In genomic region chr12:131603106-131604033, GRCh38 we compare ENCODE assay signal across 13 cellular contexts.
DNase-seq lines count a peak whose midpoint lies in the region; ATAC-seq and TF ChIP-seq lines count a peak whose summit lies in the region.
"Had no signal": no experiment of that assay in that cellular context is flagged by ENCODE, and none has a peak within 500 bp of the region (broad histone marks: within the 10 kb centered on the region; RNA-seq: fewer than 3 reads in every experiment).

No MANE protein-coding gene starts in this region.

- peak; percentile 36 for DNase-seq in activated CD4-positive, alpha-beta T cell treated with anti-CD3 and anti-CD28 coated beads for 48 hours
- DNase-seq in activated CD4-positive, alpha-beta T cell treated with anti-CD3 and anti-CD28 coated beads, Interleukin-2, amount 50 U/mL, for 4 hours: no peak
- DNase-seq in KBM-7: peak; percentile 32
- DNase-seq in activated CD8-positive, alpha-beta T cell treated with anti-CD3 and anti-CD28 coated beads for 36 hours: no peak
- DNase-seq in naive thymus-derived CD8-positive, alpha-beta T cell: no peak
- no peak for DNase-seq in NCI-H128 (lab: John Stamatoyannopoulos, UW; ENCODE audit: unreplicated experiment)
- no peak for DNase-seq in SHP77 treated with DMSO at 0.1 percent for 48 hours (lab: John Stamatoyannopoulos, UW)
- DNase-seq in mesothelial cell of epicardium (ENCODE audit: low spot score in 2 of 2, unreplicated experiment in 2 of 2): no peak
- DNase-seq: kidney; NCI-H1105; NCI-H510A treated with DMSO at 0.1 percent for 48 hours; stimulated activated CD4-positive, alpha-beta T cell treated with anti-CD3 and anti-CD28 coated beads, Interleukin-15, amount 100 ng/mL, for 24 hours; trophoblast cell had no signal

- no peaks in the 10 kb centered on the region for H3K36me3 Mint-ChIP-seq in activated CD8-positive, alpha-beta T cell treated with anti-CD3 and anti-CD28 coated beads for 36 hours (ENCODE audit: low read depth)
- peaks cover 0 to 4% (median 0%) of the 10 kb centered on the region in 3 donors for H3K36me3 Mint-ChIP-seq in naive thymus-derived CD8-positive, alpha-beta T cell
- no peaks in the 10 kb centered on the region for H3K36me3 Mint-ChIP-seq in mesothelial cell of epicardium

- in situ Hi-C loops in KBM-7 (cut with MboI; ENCODE audit: low pct_unique_long_range_greater_than_20kb, low sequenced_read_pairs): no loop called here

- no peaks in the 10 kb centered on the region for H3K9me3 Mint-ChIP-seq in activated CD8-positive, alpha-beta T cell treated with anti-CD3 and anti-CD28 coated beads for 36 hours
- peaks cover 0 to 2% (median 0%) of the 10 kb centered on the region in 9 donors for H3K9me3 Mint-ChIP-seq in naive thymus-derived CD8-positive, alpha-beta T cell
- no peaks in the 10 kb centered on the region for H3K9me3 Mint-ChIP-seq in mesothelial cell of epicardium

- peaks cover 47% of the 10 kb centered on the region for H3K4me1 Mint-ChIP-seq in activated CD8-positive, alpha-beta T cell treated with anti-CD3 and anti-CD28 coated beads for 36 hours (ENCODE audit: low read depth)
- peaks cover 15 to 66% (median 54%) of the 10 kb centered on the region in 4 donors for H3K4me1 Mint-ChIP-seq in naive thymus-derived CD8-positive, alpha-beta T cell
- H3K4me1 Mint-ChIP-seq in mesothelial cell of epicardium: no peaks in the 10 kb centered on the region

- peaks cover 1% of the 10 kb centered on the region for H3K27me3 Mint-ChIP-seq in activated CD8-positive, alpha-beta T cell treated with anti-CD3 and anti-CD28 coated beads for 36 hours
- peaks cover 0 to 2% (median 0%) of the 10 kb centered on the region in 5 donors for H3K27me3 Mint-ChIP-seq in naive thymus-derived CD8-positive, alpha-beta T cell
- peaks cover 61% of the 10 kb centered on the region for H3K27me3 Mint-ChIP-seq in mesothelial cell of epicardium (ENCODE audit: low read depth)

- CTCF ChIA-PET in activated CD8-positive, alpha-beta T cell treated with anti-CD3 and anti-CD28 coated beads for 36 hours (lab: Charles Lee): no interaction called here

- TF ChIP-seq CTCF in activated CD8-positive, alpha-beta T cell treated with anti-CD3 and anti-CD28 coated beads for 36 hours (IDR thresholded peaks at IDR 0.05): no peak
- no peak for TF ChIP-seq CTCF in mesothelial cell of epicardium (IDR thresholded peaks at IDR 0.05; ENCODE audit: unreplicated experiment)

- H3K27ac Mint-ChIP-seq in activated CD8-positive, alpha-beta T cell treated with anti-CD3 and anti-CD28 coated beads for 36 hours: peak overlapping the region; percentile 74
- peak overlapping the region in 9 of 10 donors; percentile 40 to 95 (median 86) for H3K27ac Mint-ChIP-seq in naive thymus-derived CD8-positive, alpha-beta T cell
- H3K27ac Mint-ChIP-seq in mesothelial cell of epicardium: no peak overlapping the region

- intact Hi-C loops in activated CD8-positive, alpha-beta T cell treated with anti-CD3 and anti-CD28 coated beads for 36 hours (cut with micrococcal nuclease): no loop called here

- H3K4me3 Mint-ChIP-seq in activated CD8-positive, alpha-beta T cell treated with anti-CD3 and anti-CD28 coated beads for 36 hours: peak overlapping the region; percentile 61
- peak overlapping the region; percentile 73 to 89 (median 83) for H3K4me3 Mint-ChIP-seq in naive thymus-derived CD8-positive, alpha-beta T cell
- H3K4me3 Mint-ChIP-seq in mesothelial cell of epicardium: no peak overlapping the region

- ATAC-seq in activated CD8-positive, alpha-beta T cell treated with anti-CD3 and anti-CD28 coated beads for 36 hours: no peak
- ATAC-seq in naive thymus-derived CD8-positive, alpha-beta T cell: no peak

- POLR2A ChIA-PET in activated CD8-positive, alpha-beta T cell treated with anti-CD3 and anti-CD28 coated beads for 36 hours (lab: Charles Lee): interaction anchor here (1.3 kb wide), 1 partner anchor 17 kb away, joined by 4 read pairs; no protein-coding TSS in a partner anchor
- POLR2A ChIA-PET in naive thymus-derived CD8-positive, alpha-beta T cell (lab: Charles Lee): no interaction called here

Comparison
In these comparisons a context has a peak if more than half of its experiments do, and no peak if none do; other contexts are left out.
1. DNase-seq: peak in activated CD4-positive, alpha-beta T cell treated with anti-CD3 and anti-CD28 coated beads for 48 hours (single experiment) and KBM-7 (single experiment); none in activated CD4-positive, alpha-beta T cell treated with anti-CD3 and anti-CD28 coated beads, Interleukin-2, amount 50 U/mL, for 4 hours (0 of 2), activated CD8-positive, alpha-beta T cell treated with anti-CD3 and anti-CD28 coated beads for 36 hours (single experiment), naive thymus-derived CD8-positive, alpha-beta T cell (0 of 10), NCI-H128 (single experiment), SHP77 treated with DMSO at 0.1 percent for 48 hours (single experiment) and mesothelial cell of epicardium (0 of 2).